In genomic region chr15:63554337-63554927, GRCh38 we compare ENCODE assay signal across 1 cellular context.
TF ChIP-seq lines count a peak whose summit lies in the region.

No MANE protein-coding gene starts in this region.

TF ChIP-seq in IMR-90, 13 proteins besides CTCF, POLR2A, EP300 and RAD21:
- TF ChIP-seq MAFK (IDR thresholded peaks at IDR 0.05; ENCODE audit: low read depth, low read length) (peak; percentile 64), MXI1 (IDR thresholded peaks at IDR 0.05; ENCODE audit: borderline replicate concordance, low read depth, low read length) (0 out of 2 replicates have a peak, but pooled peaks have one; percentile 38), BHLHE40 (IDR thresholded peaks at IDR 0.05; ENCODE audit: low read depth, low read length) (no peak)
TF ChIP-seq in IMR-90: peak in this region for 2.
